8 cellular contexts compared by ENCODE assay signal in the genomic region with DNA sequence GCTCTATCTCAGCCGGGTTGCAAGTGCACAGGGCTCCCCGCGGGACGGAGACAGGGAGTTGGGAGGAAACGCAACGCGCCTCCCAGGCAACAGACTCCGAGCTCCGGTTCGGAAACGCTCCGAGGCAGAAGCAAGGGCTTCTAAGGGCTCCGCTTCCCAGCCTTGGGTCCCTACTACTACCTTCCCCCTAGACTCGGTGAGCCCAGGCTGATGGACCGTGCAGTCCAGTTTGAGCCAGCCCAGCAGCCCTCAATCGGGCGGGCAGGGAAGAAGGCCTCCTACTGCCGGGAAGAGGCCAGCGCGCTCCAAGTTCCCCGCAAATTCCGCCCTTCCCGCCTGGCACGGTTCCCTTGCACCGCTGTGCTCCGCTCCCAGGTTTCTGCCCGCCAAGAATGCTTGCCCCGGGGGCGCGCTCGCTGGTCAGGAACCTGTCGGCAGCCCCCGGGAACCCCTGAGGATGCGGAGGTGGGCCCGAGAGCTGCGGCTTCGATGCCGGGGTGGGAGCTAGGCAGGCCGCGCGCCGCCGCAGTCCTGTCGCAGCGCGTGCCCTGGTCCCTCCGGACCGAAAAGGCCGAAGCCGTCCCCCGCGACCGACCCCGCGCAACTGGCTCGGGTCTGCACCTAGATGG. TPM values are rescaled to one million over a fixed set of nuclear protein-coding genes. Genes with fewer than 3 reads are reported as not detected.
DNase-seq lines count a peak whose midpoint lies in the region; ATAC-seq and TF ChIP-seq lines count a peak whose summit lies in the region.

No MANE protein-coding gene starts in this region.

- H3K27ac ChIP-seq in PC-9, result no peak overlapping the region
- peak overlapping the region; percentile 84 for H3K27ac ChIP-seq in hepatocyte

- CTCF ChIA-PET in PC-9 (lab: Charles Lee), result no interaction called here

- H3K4me3 ChIP-seq in PC-9 (peak overlapping the region; percentile 18; the same call in 1 of the 2 replicates), astrocyte of the cerebellum (ENCODE audit: low read depth, low read length) (peak overlapping the region; percentile 60), hepatocyte (peak overlapping the region; percentile 69)

- H3K27me3 ChIP-seq in PC-9 (ENCODE audit: insufficient read depth, low read depth) (peaks cover 20% of the 10 kb centered on the region), hepatocyte (no peaks in the 10 kb centered on the region)

- DNase-seq in AG09319 (ENCODE audit: extremely low read depth, low read depth), result no peak
- peak in 1 of 2 experiments; percentile 33 for DNase-seq in PC-9
- peak; percentile 15 for DNase-seq in astrocyte of the cerebellum (ENCODE audit: low read depth)
- DNase-seq in hepatocyte (ENCODE audit: low spot score), result peak; percentile 76
- peak; percentile 42 for DNase-seq in putamen (ENCODE audit: low spot score)
- no peak for DNase-seq in NCI-H1436 (lab: John Stamatoyannopoulos, UW)

- H4K20me1 ChIP-seq in PC-9 (ENCODE audit: insufficient read depth), result no peaks in the 10 kb centered on the region
- no peaks in the 10 kb centered on the region for H4K20me1 ChIP-seq in hepatocyte (ENCODE audit: insufficient read depth, poor library complexity, severe bottlenecking)

- H3K4me2 ChIP-seq in PC-9 (peak overlapping the region; percentile 58), hepatocyte (peak overlapping the region; percentile 94)

- POLR2A ChIA-PET in PC-9 (lab: Charles Lee; ENCODE audit: unreplicated experiment), result interaction anchor here (0.7 kb wide), 1 partner anchor 1707 kb away, joined by 4 read pairs; no protein-coding TSS in a partner anchor

- no peaks in the 10 kb centered on the region for H3F3A ChIP-seq in PC-9 (ENCODE audit: insufficient read depth, low read depth)

- TF ChIP-seq CTCF in AG09319 (IDR thresholded peaks at IDR 0.05; ENCODE audit: low read depth, low read length), result peak; percentile 18
- no peak for TF ChIP-seq CTCF in PC-9 (conservative IDR thresholded peaks at IDR 0.05)
- peak; percentile 14 for TF ChIP-seq CTCF in astrocyte of the cerebellum (IDR thresholded peaks at IDR 0.05; ENCODE audit: low read depth, low read length, missing control alignments)
- no peak for TF ChIP-seq CTCF in hepatocyte (IDR thresholded peaks at IDR 0.05; ENCODE audit: poor library complexity)

- ATAC-seq in GM18867 (IDR thresholded peaks at IDR 0.05; ENCODE audit: unreplicated experiment) (peak; percentile 57), HG03095 (IDR thresholded peaks at IDR 0.05; ENCODE audit: unreplicated experiment) (peak; percentile 53)

- H3K79me2 ChIP-seq in PC-9 (ENCODE audit: low read depth) (no peaks in the 10 kb centered on the region), hepatocyte (peaks cover 39% of the 10 kb centered on the region)

- H3K4me1 ChIP-seq in PC-9 (replicated peaks; ENCODE audit: insufficient read depth) (no peaks in the 10 kb centered on the region), hepatocyte (ENCODE audit: insufficient read depth) (peaks cover 25% of the 10 kb centered on the region)

- H3K9me2 ChIP-seq in PC-9 (ENCODE audit: insufficient read depth) (no peaks in the 10 kb centered on the region), hepatocyte (replicated peaks; ENCODE audit: insufficient read depth) (no peaks in the 10 kb centered on the region)

- intact Hi-C loops in PC-9 (cut with micrococcal nuclease; ENCODE audit: unreplicated experiment), result no loop called here

- no TSS peak for BruUV-seq in PC-9 (replicated peaks; lab: Mats Ljungman, UMichigan)

- in situ Hi-C loops in astrocyte of the cerebellum (cut with HindIII; ENCODE audit: low sequenced_read_pairs), result loop anchor here (5.0 kb wide), 1 partner anchor 52 kb away; no protein-coding TSS in a partner anchor

- 2% methylated on average over 56 of the region's 56 CpGs for WGBS in hepatocyte (ENCODE audit: low lambda C conversion rate, missing lambda C conversion rate)

- H2AFZ ChIP-seq in PC-9 (no peak overlapping the region), hepatocyte (peak overlapping the region; percentile 96)

- no peaks in the 10 kb centered on the region for H3K36me3 ChIP-seq in PC-9 (ENCODE audit: low read depth)
- H3K36me3 ChIP-seq in hepatocyte (replicated peaks; ENCODE audit: insufficient read depth, low read depth), result no peaks in the 10 kb centered on the region

- H3K9me3 ChIP-seq in PC-9 (ENCODE audit: insufficient read depth, low read depth), result no peaks in the 10 kb centered on the region
- no peaks in the 10 kb centered on the region for H3K9me3 ChIP-seq in hepatocyte (ENCODE audit: low read depth)

RNA-seq across cellular contexts. Expression of gene TRANK1, which starts 0.7 kb away (rescaled TPM):
- total RNA-seq in PC-9 (2021) (8.9 and 12.1 TPM in 2 replicates), hepatocyte (16.7 and 19.9 TPM in 2 replicates)
- polyA plus RNA-seq in hepatocyte, result 8.5 and 9.4 TPM in 2 replicates

RNA-seq across cellular contexts. Expression of gene EPM2AIP1, which starts 48.8 kb away (rescaled TPM):
- total RNA-seq in PC-9 (2021) (9.2 and 10.5 TPM in 2 replicates), hepatocyte (32.4 and 34.8 TPM in 2 replicates)
- 13.8 and 14.6 TPM in 2 replicates for polyA plus RNA-seq in hepatocyte

RNA-seq across cellular contexts. Expression of gene MLH1, which starts 49.2 kb away (rescaled TPM):
- 30.9 and 35.2 TPM in 2 replicates for total RNA-seq in PC-9 (2021)
- 34.5 and 37.7 TPM in 2 replicates for total RNA-seq in hepatocyte
- polyA plus RNA-seq in hepatocyte, result 20.6 and 28.1 TPM in 2 replicates

Comparison
In these comparisons a context has a peak if more than half of its experiments do, and no peak if none do; other contexts are left out.
1. DNase-seq: peak in astrocyte of the cerebellum (single experiment), hepatocyte (single experiment) and putamen (single experiment); none in AG09319 (single experiment) and NCI-H1436 (single experiment).
2. CTCF ChIP-seq: peak in AG09319 (single experiment) and astrocyte of the cerebellum (single experiment); none in PC-9 (single experiment) and hepatocyte (single experiment).
3. H3K4me3 ChIP-seq: peak in every context shown above with its lines; median percentile 69 in hepatocyte; 60 in astrocyte of the cerebellum; 18 in PC-9.